ENCODE assay signal across 12 cellular contexts in genomic region chr14:69629225-69630127, GRCh38. TPM values are rescaled to one million over a fixed set of nuclear protein-coding genes. Genes with fewer than 3 reads are reported as not detected.
DNase-seq lines count a peak whose midpoint lies in the region; ATAC-seq, FAIRE-seq and TF ChIP-seq lines count a peak whose summit lies in the region.
"Had no signal": no experiment of that assay in that cellular context is flagged by ENCODE, and none has a peak within 500 bp of the region (broad histone marks: within the 10 kb centered on the region; RNA-seq: fewer than 3 reads in every experiment).

No MANE protein-coding gene starts in this region.

- H3K4me3 ChIP-seq in CD8-positive, alpha-beta T cell (ENCODE audit: low read depth, low read length) = no peak overlapping the region
- H3K4me3 ChIP-seq in MG63 = no peak overlapping the region

- H3K27ac Mint-ChIP-seq in CD8-positive, alpha-beta T cell = no peak overlapping the region

- DNase-seq in CD8-positive, alpha-beta T cell = no peak
- DNase-seq in MG63 (peak; percentile 32), cerebellar cortex (ENCODE audit: low spot score) (peak; percentile 48), H54 (ENCODE audit: insufficient read length, low spot score) (no peak), globus pallidus (ENCODE audit: low spot score) (no peak)
- DNase-seq: amniotic stem cell, NCI-H1105 treated with DMSO at 0.1 percent for 48 hours, trophoblast cell had no signal

- peaks cover 89% of the 10 kb centered on the region for H3K4me1 Mint-ChIP-seq in CD8-positive, alpha-beta T cell (ENCODE audit: low read depth)

- H3K36me3 Mint-ChIP-seq in CD8-positive, alpha-beta T cell = no peaks in the 10 kb centered on the region

- no peak for TF ChIP-seq CTCF in CD8-positive, alpha-beta T cell (IDR thresholded peaks at IDR 0.05)

- no peak for ATAC-seq in CD8-positive, alpha-beta T cell
- ATAC-seq in GM18499 (IDR thresholded peaks at IDR 0.05; ENCODE audit: insufficient read depth, unreplicated experiment) = peak; percentile 31
- ATAC-seq in HG03342 (IDR thresholded peaks at IDR 0.05; ENCODE audit: unreplicated experiment) = no peak
- ATAC-seq in HG03196 (IDR thresholded peaks at IDR 0.05; ENCODE audit: unreplicated experiment) = no peak

- POLR2A ChIA-PET in CD8-positive, alpha-beta T cell (lab: Charles Lee) = interaction anchor here (0.9 to 1.7 kb wide), 3 partner anchors 9 to 139 kb away, joined by 3 to 4 read pairs (median 3); no protein-coding TSS in a partner anchor

- no peaks in the 10 kb centered on the region for H3K9me3 ChIP-seq in CD8-positive, alpha-beta T cell (ENCODE audit: low read length)
- H3K9me3 ChIP-seq in MG63 = no peaks in the 10 kb centered on the region

- no peaks in the 10 kb centered on the region for H3K27me3 ChIP-seq in CD8-positive, alpha-beta T cell (ENCODE audit: insufficient read depth, low read length)
- H3K27me3 ChIP-seq in MG63 = no peaks in the 10 kb centered on the region

- H3K27ac ChIP-seq in CD8-positive, alpha-beta T cell (ENCODE audit: low read depth, low read length) = no peak overlapping the region

- TF ChIP-seq POLR2A in H54 (IDR thresholded peaks at IDR 0.05; ENCODE audit: low read depth, low read length) = no peak

- no peaks in the 10 kb centered on the region for H3K27me3 Mint-ChIP-seq in CD8-positive, alpha-beta T cell (ENCODE audit: low read depth)

- no peak for FAIRE-seq in H54 (lab: Jason Lieb, UNC)

- no peaks in the 10 kb centered on the region for H3K36me3 ChIP-seq in CD8-positive, alpha-beta T cell (ENCODE audit: insufficient read depth, low read length)
- H3K36me3 ChIP-seq in MG63 = no peaks in the 10 kb centered on the region

- peaks cover 62% of the 10 kb centered on the region for H3K4me1 ChIP-seq in CD8-positive, alpha-beta T cell (ENCODE audit: insufficient read depth, low read length)

- peak overlapping the region; percentile 4 for H3K4me3 Mint-ChIP-seq in CD8-positive, alpha-beta T cell

- intact Hi-C loops in CD8-positive, alpha-beta T cell (cut with DNase I, micrococcal nuclease) = loop anchor here (5.0 kb wide), 2 partner anchors 33 to 43 kb away; no protein-coding TSS in a partner anchor

- H3K9me3 Mint-ChIP-seq in CD8-positive, alpha-beta T cell = no peaks in the 10 kb centered on the region

- CTCF ChIA-PET in CD8-positive, alpha-beta T cell (lab: Charles Lee) = interaction anchor here (1.7 kb wide), 1 partner anchor 17 kb away, joined by 4 read pairs; no protein-coding TSS in a partner anchor

RNA-seq across cellular contexts. Expression of gene SUSD6, which starts 18.1 kb away (rescaled TPM):
- total RNA-seq in CD8-positive, alpha-beta T cell = 10 to 100 TPM; 86.4 to 92.2 TPM
- 1.9 and 3.1 TPM in 2 replicates for total RNA-seq in MG63 (2014; rRNA removed; shearing (Covaris generic); ENCODE audit: low replicate concordance)

RNA-seq across cellular contexts. Expression of gene CCDC177, which starts 54.8 kb away (rescaled TPM):
- not detected for total RNA-seq in CD8-positive, alpha-beta T cell
- total RNA-seq in MG63 (2014; rRNA removed; shearing (Covaris generic); ENCODE audit: low replicate concordance) = not detected in 2 replicates
- total RNA-seq: lung microvascular endothelial cell had no signal

Comparison
In these comparisons a context has a peak if more than half of its experiments do, and no peak if none do; other contexts are left out.
1. DNase-seq: peak in MG63 (single experiment) and cerebellar cortex (single experiment); none in CD8-positive, alpha-beta T cell (0 of 7), H54 (single experiment) and globus pallidus (single experiment).
2. RNA of gene SUSD6, which starts 18.1 kb away (total RNA-seq): 86.4 to 92.2 TPM in CD8-positive, alpha-beta T cell; 1.9 to 3.1 TPM in MG63; every median in the first group is over 10 times any median in the second.